24 cellular contexts compared by ENCODE assay signal in the genomic region with DNA sequence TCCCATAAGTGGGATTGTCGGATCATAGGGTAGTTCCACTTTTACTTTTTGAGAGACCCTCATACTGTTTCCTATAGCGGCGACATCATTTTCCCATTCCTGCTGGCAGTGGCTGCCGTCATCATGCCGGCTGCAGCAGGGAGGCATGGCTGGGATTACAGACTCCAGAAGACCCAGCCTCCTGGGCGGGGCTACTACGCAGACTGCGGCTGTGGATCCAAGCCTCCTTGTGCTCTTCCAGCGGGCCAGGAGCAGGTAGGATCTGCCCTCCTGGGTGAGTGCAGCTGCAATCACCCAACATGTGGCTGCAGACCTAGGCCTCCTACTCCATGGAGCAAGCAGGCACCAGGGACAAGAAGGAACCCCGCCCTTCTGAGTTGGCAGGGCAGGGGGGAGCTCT.
"Had no signal": no experiment of that assay in that cellular context is flagged by ENCODE, and none has a peak within 500 bp of the region (broad histone marks: within the 10 kb centered on the region; RNA-seq: fewer than 3 reads in every experiment).

No MANE protein-coding gene starts in this region.

- H3K4me1 ChIP-seq: adrenal gland had no signal

- H3K4me1 Mint-ChIP-seq: activated naive CD8-positive, alpha-beta T cell treated with anti-CD3 and anti-CD28 coated beads, Interleukin-2, amount 10 ng/mL, durations not matched to agents 7 days and 5 days; T-cell had no signal

- DNase-seq: activated CD4-positive, alpha-beta T cell treated with anti-CD3 and anti-CD28 coated beads for 4 hours; activated CD4-positive, alpha-beta T cell treated with anti-CD3 and anti-CD28 coated beads, Interleukin-2, amount 50 U/mL, for 4 hours; activated CD8-positive, alpha-beta memory T cell treated with anti-CD3 and anti-CD28 coated beads, Interleukin-2, amount 50 U/mL, for 48 hours; activated CD8-positive, alpha-beta T cell treated with anti-CD3 and anti-CD28 coated beads, Interleukin-2, amount 10 ng/mL, durations not matched to agents 7 days and 5 days; activated naive CD4-positive, alpha-beta T cell treated with anti-CD3 and anti-CD28 coated beads, Interleukin-2, amount 50 U/mL, for 16 hours; activated naive CD8-positive, alpha-beta T cell treated with anti-CD3 and anti-CD28 coated beads, Interleukin-2, amount 10 ng/mL, durations not matched to agents 7 days and 5 days; activated T-cell treated with anti-CD3 and anti-CD28 coated beads, Interleukin-2, amount 50 U/mL, for 1 hour; adrenal gland; anterior cingulate cortex; cerebellar nuclear complex; Kasumi-1; KBM-7; NCI-H1092; NCI-H1417; NCI-H1694 treated with DMSO at 0.1 percent for 48 hours; NCI-H2029 treated with DMSO at 0.1 percent for 48 hours; NCI-H446; NCI-H524; NCI-H748 treated with DMSO at 0.1 percent for 48 hours; SIG-M5; T-cell; T-helper 2 cell; T1000 had no signal

- H3K27ac Mint-ChIP-seq: activated CD8-positive, alpha-beta T cell treated with anti-CD3 and anti-CD28 coated beads, Interleukin-2, amount 10 ng/mL, durations not matched to agents 7 days and 5 days; activated naive CD8-positive, alpha-beta T cell treated with anti-CD3 and anti-CD28 coated beads, Interleukin-2, amount 10 ng/mL, durations not matched to agents 7 days and 5 days; T-cell had no signal

- H3K27me3 Mint-ChIP-seq: activated naive CD8-positive, alpha-beta T cell treated with anti-CD3 and anti-CD28 coated beads, Interleukin-2, amount 10 ng/mL, durations not matched to agents 7 days and 5 days had no signal

- ATAC-seq: activated CD8-positive, alpha-beta T cell treated with anti-CD3 and anti-CD28 coated beads, Interleukin-2, amount 10 ng/mL, durations not matched to agents 7 days and 5 days; T-cell had no signal

- H3K27me3 ChIP-seq: adrenal gland had no signal

- H3K9me3 Mint-ChIP-seq: activated naive CD8-positive, alpha-beta T cell treated with anti-CD3 and anti-CD28 coated beads, Interleukin-2, amount 10 ng/mL, durations not matched to agents 7 days and 5 days; T-cell had no signal

- H3K4me3 ChIP-seq: adrenal gland had no signal

- H3K36me3 Mint-ChIP-seq: activated naive CD8-positive, alpha-beta T cell treated with anti-CD3 and anti-CD28 coated beads, Interleukin-2, amount 10 ng/mL, durations not matched to agents 7 days and 5 days; T-cell had no signal

- H3K36me3 ChIP-seq: adrenal gland had no signal

- H3K27ac ChIP-seq: adrenal gland, VCaP had no signal

- H3K9me3 ChIP-seq: adrenal gland had no signal

- H3K4me3 Mint-ChIP-seq: activated CD8-positive, alpha-beta T cell treated with anti-CD3 and anti-CD28 coated beads, Interleukin-2, amount 10 ng/mL, durations not matched to agents 7 days and 5 days; activated naive CD8-positive, alpha-beta T cell treated with anti-CD3 and anti-CD28 coated beads, Interleukin-2, amount 10 ng/mL, durations not matched to agents 7 days and 5 days; T-cell had no signal
